In the genomic region with DNA sequence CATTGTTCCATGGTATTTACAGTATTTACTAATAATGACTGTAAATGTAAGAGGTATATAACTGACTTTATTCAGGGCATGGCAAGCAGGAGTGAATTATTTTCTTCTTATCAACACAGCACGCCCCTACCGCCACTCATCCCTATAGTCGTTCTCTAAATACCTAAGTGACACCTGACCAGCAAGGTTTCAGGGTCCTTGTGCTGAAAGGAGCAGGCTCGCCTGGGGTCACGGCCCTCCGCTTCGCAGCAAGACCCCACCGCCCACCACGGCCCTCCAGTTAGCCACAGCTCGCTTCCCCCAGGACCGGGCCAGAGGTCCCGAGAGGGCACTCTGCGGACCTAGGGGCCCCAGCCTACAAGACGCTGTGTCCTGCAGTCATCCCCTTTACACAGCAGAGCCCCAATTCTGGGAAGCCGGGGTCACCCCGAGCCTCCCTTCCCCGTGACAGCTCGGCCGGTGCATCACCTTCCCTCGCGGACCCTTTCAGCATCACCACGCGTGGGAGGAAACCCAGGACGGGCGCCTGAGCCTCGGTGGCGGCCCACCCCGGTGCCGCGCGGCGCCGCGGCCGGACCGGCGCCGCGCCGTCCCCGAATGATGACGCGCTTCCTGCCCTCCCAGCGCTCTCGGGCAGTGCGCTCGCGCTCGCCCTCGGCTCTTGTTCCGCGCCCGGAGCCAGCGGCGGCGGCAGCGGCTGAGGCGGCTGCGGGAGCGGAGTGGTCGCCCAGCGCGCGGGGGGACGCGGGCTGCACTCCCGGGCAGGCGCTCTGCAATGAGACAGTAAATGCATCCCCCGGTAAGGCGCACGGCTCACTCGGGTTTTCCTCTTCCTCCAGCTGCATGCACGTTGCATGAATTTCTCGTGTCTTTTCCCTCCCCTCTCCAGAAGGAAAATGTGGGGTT, we compare ENCODE assay signal across 8 cellular contexts. TPM values are rescaled to one million over a fixed set of nuclear protein-coding genes. Genes with fewer than 3 reads are reported as not detected.
DNase-seq lines count a peak whose midpoint lies in the region; ATAC-seq and TF ChIP-seq lines count a peak whose summit lies in the region.

A gene (plus strand): TSS at position 664 of the 906 bp plus-strand sequence.

- peak; percentile 68 for ATAC-seq in GM23338
- peak; percentile 78 to 85 (median 82) for ATAC-seq in T-cell (replicated peaks in 1 of 4)

- peaks cover 6% of the 10 kb centered on the region; the same call in 1 of the 2 replicates for H3K4me1 ChIP-seq in GM23338 (ENCODE audit: insufficient read depth)
- peaks cover 15% of the 10 kb centered on the region for H3K4me1 ChIP-seq in Karpas-422 (ENCODE audit: low read length)
- peaks cover 0 to 16% of the 10 kb centered on the region in 2 donors for H3K4me1 ChIP-seq in right atrium auricular region
- H3K4me1 ChIP-seq in prostate gland (replicated peaks) = no peaks in the 10 kb centered on the region

- peak within 1 kb of the TSS; percentile 97 for H3K27ac Mint-ChIP-seq in GM23338
- H3K27ac Mint-ChIP-seq in T-cell = peak within 1 kb of the TSS in 1 of 2 donors; percentile 69

- H3K4me3 Mint-ChIP-seq in GM23338 = peak within 1 kb of the TSS; percentile 98
- peak within 1 kb of the TSS; percentile 91 to 93 (median 92) for H3K4me3 Mint-ChIP-seq in T-cell

- H3K36me3 Mint-ChIP-seq in GM23338 (ENCODE audit: low read depth) (no peaks in the 10 kb centered on the region), T-cell (no peaks in the 10 kb centered on the region)

- H3F3A ChIP-seq in GM23338 (replicated peaks; ENCODE audit: low read depth) = 0 out of 2 replicates have a peak, but pooled peaks cover 3% of the 10 kb centered on the region

- peaks cover 26% of the 10 kb centered on the region for H3K79me2 ChIP-seq in GM23338 (replicated peaks; ENCODE audit: insufficient read depth)
- peaks cover 8% of the 10 kb centered on the region; the same call in 1 of the 2 replicates for H3K79me2 ChIP-seq in Karpas-422 (ENCODE audit: low read length)

- CTCF ChIA-PET in GM10248 (lab: Yijun Ruan, JAX) (interaction anchor here (0.8 kb wide), 1 partner anchor 165 kb away, joined by 3 read pairs; no protein-coding TSS in a partner anchor), T-cell (lab: Charles Lee) (no interaction called here)

- H3K36me3 ChIP-seq in GM23338 (ENCODE audit: insufficient read depth) (no peaks in the 10 kb centered on the region), Karpas-422 (ENCODE audit: insufficient read depth, low read length) (no peaks in the 10 kb centered on the region), right atrium auricular region (no peaks in the 10 kb centered on the region), prostate gland (no peaks in the 10 kb centered on the region)

- H3K9me2 ChIP-seq in GM23338 (ENCODE audit: insufficient read depth) = no peaks in the 10 kb centered on the region
- H3K9me2 ChIP-seq in Karpas-422 (replicated peaks; ENCODE audit: insufficient read depth, low read length) = no peaks in the 10 kb centered on the region

- POLR2A ChIA-PET in GM10248 (lab: Yijun Ruan, JAX) (no interaction called here), T-cell (lab: Charles Lee) (interaction anchor here in 1 of 2 donors (0.6 kb wide), 1 partner anchor 12 kb away, joined by 3 read pairs; no protein-coding TSS in a partner anchor)

- peak; percentile 41 for TF ChIP-seq POLR2A in prostate gland (IDR thresholded peaks at IDR 0.05)

- DNase-seq in GM10248 (ENCODE audit: extremely low spot score) (peak; percentile 91), GM23338 (ENCODE audit: low spot score) (peak; percentile 89), Karpas-422 (peak; percentile 92), T-cell (peak in 30 of 34 experiments; percentile 11 to 54 (median 26)), amygdala (lab: John Stamatoyannopoulos, UW) (peak in 48 of 56 donors; percentile 13 to 81 (median 54)), right atrium auricular region (ENCODE audit: low spot score) (no peak), prostate gland (ENCODE audit: low spot score) (peak; percentile 54), DMS153 treated with DMSO at 0.1 percent for 48 hours (lab: John Stamatoyannopoulos, UW; ENCODE audit: unreplicated experiment) (no peak)

- H3K4me2 ChIP-seq in GM23338 (peak within 1 kb of the TSS; percentile 98), Karpas-422 (ENCODE audit: low read depth, low read length, poor library complexity, severe bottlenecking) (peak within 1 kb of the TSS; percentile 90)

- peak within 1 kb of the TSS; percentile 96 for H3K4me3 ChIP-seq in GM23338
- H3K4me3 ChIP-seq in Karpas-422 (ENCODE audit: low read length) = peak within 1 kb of the TSS; percentile 99
- peak within 1 kb of the TSS; percentile 68 to 89 for H3K4me3 ChIP-seq in right atrium auricular region
- peak within 1 kb of the TSS; percentile 85 to 92 for H3K4me3 ChIP-seq in prostate gland

- under 1% methylated on average over 54 of the region's 74 CpGs for WGBS in prostate gland

- H3K9me3 ChIP-seq in Karpas-422 (ENCODE audit: low read length) = no peaks in the 10 kb centered on the region
- H3K9me3 ChIP-seq in right atrium auricular region = no peaks in the 10 kb centered on the region
- no peaks in the 10 kb centered on the region for H3K9me3 ChIP-seq in prostate gland

- H3K27me3 ChIP-seq in GM23338 (ENCODE audit: insufficient read depth) (peaks cover 22% of the 10 kb centered on the region), Karpas-422 (ENCODE audit: low read length) (no peaks in the 10 kb centered on the region), right atrium auricular region (no peaks in the 10 kb centered on the region), prostate gland (replicated peaks; ENCODE audit: insufficient read depth) (no peaks in the 10 kb centered on the region)

- H4K20me1 ChIP-seq in GM23338 (replicated peaks; ENCODE audit: insufficient read depth) = peaks cover 13% of the 10 kb centered on the region
- no peaks in the 10 kb centered on the region for H4K20me1 ChIP-seq in Karpas-422 (ENCODE audit: insufficient read depth, low read depth, low read length)

- no peaks in the 10 kb centered on the region for H3K9me3 Mint-ChIP-seq in GM23338
- H3K9me3 Mint-ChIP-seq in T-cell = no peaks in the 10 kb centered on the region

- peak within 1 kb of the TSS; percentile 98 for H3K9ac ChIP-seq in Karpas-422 (ENCODE audit: low read length)

- peaks cover 18% of the 10 kb centered on the region for H3K4me1 Mint-ChIP-seq in GM23338
- H3K4me1 Mint-ChIP-seq in T-cell = peaks cover 15 to 20% (median 18%) of the 10 kb centered on the region in 3 donors

- TF ChIP-seq CTCF in GM10248 (IDR thresholded peaks at IDR 0.05; ENCODE audit: control extremely low read depth, extremely low read depth, low read depth, missing control alignments) (no peak), GM23338 (conservative IDR thresholded peaks at IDR 0.05; ENCODE audit: low read depth in 2 of 2) (no peak), right atrium auricular region (IDR thresholded peaks at IDR 0.05) (no peak), prostate gland (IDR thresholded peaks at IDR 0.05) (peak in 1 of 4 experiments; percentile 13)

- peak within 1 kb of the TSS; percentile 99 for H2AFZ ChIP-seq in GM23338
- H2AFZ ChIP-seq in Karpas-422 (ENCODE audit: low read length) = peak within 1 kb of the TSS; percentile 94

- H3K27ac ChIP-seq in GM23338 (ENCODE audit: low read depth) (no peak within 1 kb of the TSS), Karpas-422 (ENCODE audit: low read length) (no peak within 1 kb of the TSS), right atrium auricular region (peak within 1 kb of the TSS; percentile 80 to 82), prostate gland (peak within 1 kb of the TSS; percentile 69 to 70)

- intact Hi-C loops in prostate gland (cut with DNase I) = loop anchor here (5.0 kb wide), 2 partner anchors 257 to 352 kb away; no protein-coding TSS in a partner anchor

- H3K27me3 Mint-ChIP-seq in GM23338 (ENCODE audit: insufficient read depth, low read depth, poor library complexity) = peaks cover 23% of the 10 kb centered on the region
- peaks cover 14 to 26% of the 10 kb centered on the region in 2 donors for H3K27me3 Mint-ChIP-seq in T-cell

TF ChIP-seq in GM23338, 12 proteins besides CTCF, POLR2A, EP300 and RAD21 (continues in another document):
- TF ChIP-seq, protein P1, sequence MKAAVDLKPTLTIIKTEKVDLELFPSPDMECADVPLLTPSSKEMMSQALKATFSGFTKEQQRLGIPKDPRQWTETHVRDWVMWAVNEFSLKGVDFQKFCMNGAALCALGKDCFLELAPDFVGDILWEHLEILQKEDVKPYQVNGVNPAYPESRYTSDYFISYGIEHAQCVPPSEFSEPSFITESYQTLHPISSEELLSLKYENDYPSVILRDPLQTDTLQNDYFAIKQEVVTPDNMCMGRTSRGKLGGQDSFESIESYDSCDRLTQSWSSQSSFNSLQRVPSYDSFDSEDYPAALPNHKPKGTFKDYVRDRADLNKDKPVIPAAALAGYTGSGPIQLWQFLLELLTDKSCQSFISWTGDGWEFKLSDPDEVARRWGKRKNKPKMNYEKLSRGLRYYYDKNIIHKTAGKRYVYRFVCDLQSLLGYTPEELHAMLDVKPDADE (IDR thresholded peaks at IDR 0.05) = no peak
- TF ChIP-seq STAT1 (IDR thresholded peaks at IDR 0.05; ENCODE audit: unreplicated experiment) (no peak), ZNF331 (CRISPR knock-in tag; IDR thresholded peaks at IDR 0.05; ENCODE audit: low read depth) (no peak), EZH2 (IDR thresholded peaks at IDR 0.05; ENCODE audit: low read depth, unreplicated experiment) (no peak)

RNA-seq across cellular contexts. Expression of the gene that starts here (rescaled TPM):
- total RNA-seq in GM23338 (2014; rRNA removed; shearing (Covaris generic)) = 24.0 and 30.7 TPM in 2 replicates
- polyA plus RNA-seq in GM23338 (2016; fragmentation: Nextera tagmentation; extraction: Ambion mirVana) = 16.8 and 19.5 TPM in 2 replicates
- total RNA-seq in Karpas-422 (2014; rRNA removed; shearing (Covaris generic); ENCODE audit: low replicate concordance) = 1.4 and 2.3 TPM in 2 replicates
- total RNA-seq in T-cell = 1 to 10 TPM in 1 of 5 donors, under 1 TPM in 4; 0.59 to 1.7 (median 0.95) TPM
- total RNA-seq in right atrium auricular region = 10 to 100 TPM; 19.6 to 31.0 TPM
- total RNA-seq in prostate gland = 10 to 100 TPM in 1 of 2 donors, 1 to 10 TPM in 1; 5.0 to 27.0 TPM

Comparison
In these comparisons a context has a peak if more than half of its experiments do, and no peak if none do; other contexts are left out.
1. DNase-seq: peak in GM10248 (single experiment), GM23338 (single experiment), Karpas-422 (single experiment), T-cell (30 of 34), amygdala (48 of 56) and prostate gland (single experiment); none in right atrium auricular region (single experiment) and DMS153 treated with DMSO at 0.1 percent for 48 hours (single experiment).
2. H3K27ac ChIP-seq: peak in right atrium auricular region (2 of 2) and prostate gland (2 of 2); none in GM23338 (single experiment) and Karpas-422 (single experiment).
3. Peak in every context shown above with its lines, with median percentiles within 50 percentile points of each other: H3K4me3 ChIP-seq.